11 cellular contexts compared by ENCODE assay signal in genomic region chr5:139470821-139471300, GRCh38. TPM values are rescaled to one million over a fixed set of nuclear protein-coding genes. Genes with fewer than 3 reads are reported as not detected.
DNase-seq lines count a peak whose midpoint lies in the region; ATAC-seq, FAIRE-seq and TF ChIP-seq lines count a peak whose summit lies in the region.
"Had no signal": no experiment of that assay in that cellular context is flagged by ENCODE, and none has a peak within 500 bp of the region (broad histone marks: within the 10 kb centered on the region; RNA-seq: fewer than 3 reads in every experiment).

Gene SMIM33 (plus strand): TSS chr5:139471004. CDS start chr5:139471122, 118 bp downstream.

- H3K36me3 Mint-ChIP-seq in activated naive CD8-positive, alpha-beta T cell treated with anti-CD3 and anti-CD28 coated beads, Interleukin-2, amount 50 U/mL, for 24 hours (ENCODE audit: low read depth), result peaks cover 9% of the 10 kb centered on the region

- no peak within 1 kb of the TSS for H2AFZ ChIP-seq in IMR-90 (replicated peaks; ENCODE audit: low read length, poor library complexity)

- POLR2A ChIA-PET in IMR-90 (lab: Charles Lee; ENCODE audit: unreplicated experiment), result no interaction called here

- no peak within 1 kb of the TSS for H2AK5ac ChIP-seq in IMR-90 (ENCODE audit: low read depth, low read length)

- no peak within 1 kb of the TSS for H3K9ac ChIP-seq in IMR-90 (ENCODE audit: low read depth, low read length)

- H3K27me3 ChIP-seq in IMR-90 (ENCODE audit: control insufficient read depth, insufficient read depth, low read length), result no peaks in the 10 kb centered on the region
- H3K27me3 ChIP-seq in small intestine (ENCODE audit: control insufficient read depth in 2 of 2, insufficient read depth in 2 of 2, low read length in 2 of 2), result no peaks in the 10 kb centered on the region
- H3K27me3 ChIP-seq in brain microvascular endothelial cell (replicated peaks), result no peaks in the 10 kb centered on the region

- H4K8ac ChIP-seq in IMR-90 (ENCODE audit: low read depth in 2 of 2, low read length in 2 of 2), result no peak within 1 kb of the TSS

- no peak within 1 kb of the TSS for H3K18ac ChIP-seq in IMR-90 (ENCODE audit: low read depth, low read length)

- peak within 1 kb of the TSS; percentile 88 for H3K27ac Mint-ChIP-seq in activated naive CD8-positive, alpha-beta T cell treated with anti-CD3 and anti-CD28 coated beads, Interleukin-2, amount 50 U/mL, for 24 hours

- BruUV-seq in IMR-90 (replicated peaks; lab: Mats Ljungman, UMichigan), result no TSS peak

- H3K9me3 Mint-ChIP-seq in activated naive CD8-positive, alpha-beta T cell treated with anti-CD3 and anti-CD28 coated beads, Interleukin-2, amount 50 U/mL, for 24 hours, result no peaks in the 10 kb centered on the region

- no peak within 1 kb of the TSS for H3K14ac ChIP-seq in IMR-90 (replicated peaks; ENCODE audit: low read depth, low read length)

- H3K4me1 ChIP-seq in IMR-90 (ENCODE audit: control insufficient read depth, insufficient read depth, low read length) (peaks cover 27% of the 10 kb centered on the region), small intestine (ENCODE audit: control insufficient read depth in 2 of 2, insufficient read depth in 1 of 2, low read depth in 1 of 2, low read length in 1 of 2) (peaks cover 2% of the 10 kb centered on the region in 2 donors)

- no CpG with 5 or more reads among the region's 9 CpGs for WGBS in IMR-90 (ENCODE audit: extremely low coverage in 2 of 2, insufficient read length in 1 of 2), 2 experiments
- 5 to 25% (median 11%) methylated on average over 9 of the region's 9 CpGs for WGBS in small intestine, 3 donors

- peaks cover 0 to 20% of the 10 kb centered on the region in 2 experiments; a peak in 2 of 4 replicates for H3K79me1 ChIP-seq in IMR-90 (ENCODE audit: low read depth in 1 of 2, low read length in 2 of 2)

- H3K27ac ChIP-seq in IMR-90 (ENCODE audit: insufficient read depth, low read length) (no peak within 1 kb of the TSS), small intestine (ENCODE audit: low read depth in 1 of 2, low read length in 1 of 2) (peak within 1 kb of the TSS in 1 of 2 donors; percentile 82), brain microvascular endothelial cell (no peak within 1 kb of the TSS)
- H3K27ac ChIP-seq: VCaP had no signal

- H3K27me3 Mint-ChIP-seq in activated naive CD8-positive, alpha-beta T cell treated with anti-CD3 and anti-CD28 coated beads, Interleukin-2, amount 50 U/mL, for 24 hours, result no peaks in the 10 kb centered on the region

- peak within 1 kb of the TSS; percentile 63 for H3K4me3 Mint-ChIP-seq in activated naive CD8-positive, alpha-beta T cell treated with anti-CD3 and anti-CD28 coated beads, Interleukin-2, amount 50 U/mL, for 24 hours

- H4K20me1 ChIP-seq in IMR-90 (ENCODE audit: insufficient read depth, low read length), result no peaks in the 10 kb centered on the region; the same call in 1 of the 2 replicates

- no peak for FAIRE-seq in small intestine (lab: Jason Lieb, UNC)

- no peak for TF ChIP-seq POLR2A in IMR-90 (IDR thresholded peaks at IDR 0.05; ENCODE audit: low read depth, low read length)

- TF ChIP-seq CTCF in IMR-90 (conservative IDR thresholded peaks at IDR 0.05; ENCODE audit: low read depth, low read length) (no peak), brain microvascular endothelial cell (IDR thresholded peaks at IDR 0.05; ENCODE audit: low read depth, low read length, missing control alignments) (no peak)

- H2BK120ac ChIP-seq in IMR-90 (ENCODE audit: low read depth, low read length), result no peak within 1 kb of the TSS

- no peak within 1 kb of the TSS for H2BK5ac ChIP-seq in IMR-90 (ENCODE audit: low read depth, low read length, poor library complexity, severe bottlenecking)

- H3K36me3 ChIP-seq in IMR-90 (ENCODE audit: control insufficient read depth, insufficient read depth, low read length), result peaks cover under 1% of the 10 kb centered on the region
- H3K36me3 ChIP-seq in small intestine (ENCODE audit: control insufficient read depth in 2 of 2, insufficient read depth in 2 of 2, low read length in 2 of 2), result no peaks in the 10 kb centered on the region
- H3K36me3 ChIP-seq in brain microvascular endothelial cell (replicated peaks), result peaks cover 7% of the 10 kb centered on the region

- H3K9me1 ChIP-seq in IMR-90 (ENCODE audit: insufficient read depth, low read length), result peaks cover 22% of the 10 kb centered on the region

- peaks cover 61% of the 10 kb centered on the region for H3K4me1 Mint-ChIP-seq in activated naive CD8-positive, alpha-beta T cell treated with anti-CD3 and anti-CD28 coated beads, Interleukin-2, amount 50 U/mL, for 24 hours

- H3K9me3 ChIP-seq in IMR-90 (ENCODE audit: control insufficient read depth, insufficient read depth, low read length) (no peaks in the 10 kb centered on the region), small intestine (ENCODE audit: control insufficient read depth, low read depth) (no peaks in the 10 kb centered on the region)

- intact Hi-C loops in IMR-90 (cut with micrococcal nuclease), result no loop called here

- H4K91ac ChIP-seq in IMR-90 (ENCODE audit: insufficient read depth, low read depth, low read length), result 0 out of 2 replicates have a peak within 1 kb of the TSS, but pooled peaks have one; percentile 6

- no peak within 1 kb of the TSS for H3K4ac ChIP-seq in IMR-90 (ENCODE audit: low read depth, low read length)

- no peak within 1 kb of the TSS for H3K4me3 ChIP-seq in IMR-90 (ENCODE audit: insufficient read depth, low read depth, low read length)
- H3K4me3 ChIP-seq in small intestine (ENCODE audit: low read depth in 1 of 2, low read length in 2 of 2), result peak within 1 kb of the TSS in 1 of 2 donors; percentile 17
- H3K4me3 ChIP-seq in brain microvascular endothelial cell (ENCODE audit: low read depth, low read length), result no peak within 1 kb of the TSS

- in situ Hi-C loops in IMR-90 (cut with MboI; ENCODE audit: low sequenced_read_pairs), result no loop called here
- in situ Hi-C loops in brain microvascular endothelial cell (cut with HindIII; ENCODE audit: low pct_ligation_motif_present, low sequenced_read_pairs), result no loop called here

- H2BK15ac ChIP-seq in IMR-90 (ENCODE audit: low read depth, low read length), result no peak within 1 kb of the TSS

- no peak within 1 kb of the TSS for H4K5ac ChIP-seq in IMR-90 (ENCODE audit: low read depth, low read length)

- no peak within 1 kb of the TSS for H3K56ac ChIP-seq in IMR-90 (ENCODE audit: extremely low read depth, insufficient read depth, low read length)

- dilution Hi-C loops in IMR-90 (cut with HindIII; ENCODE audit: low sequenced_read_pairs, unreplicated experiment), result no loop called here

- H2AK9ac ChIP-seq in IMR-90 (replicated peaks; ENCODE audit: low read depth, low read length, poor library complexity), result peak within 1 kb of the TSS; percentile 47

- no peak within 1 kb of the TSS for H2BK20ac ChIP-seq in IMR-90 (ENCODE audit: low read depth, low read length)

- DNase-seq in IMR-90 (no peak), T-helper 2 cell (peak in 3 of 5 experiments; percentile 21 to 71 (median 46)), small intestine (peak; percentile 68), brain microvascular endothelial cell (no peak), NCI-H82 (lab: John Stamatoyannopoulos, UW) (no peak), anterior cingulate cortex (lab: John Stamatoyannopoulos, UW) (no peak)
- peak; percentile 34 for DNase-seq in activated naive CD8-positive, alpha-beta T cell treated with anti-CD3 and anti-CD28 coated beads, Interleukin-2, amount 50 U/mL, for 24 hours
- DNase-seq: NCI-H2171 had no signal

- no peak within 1 kb of the TSS for H3K4me2 ChIP-seq in IMR-90 (ENCODE audit: low read depth, low read length)

- CTCF ChIA-PET in IMR-90 (lab: Yijun Ruan, JAX), result no interaction called here

- ATAC-seq in IMR-90 (ENCODE audit: low read depth), result no peak
- ATAC-seq in activated naive CD8-positive, alpha-beta T cell treated with anti-CD3 and anti-CD28 coated beads, Interleukin-2, amount 50 U/mL, for 24 hours, result peak; percentile 56
- no peak for ATAC-seq in GM21360 (IDR thresholded peaks at IDR 0.05; ENCODE audit: unreplicated experiment)

- no peak within 1 kb of the TSS for H3K23ac ChIP-seq in IMR-90 (ENCODE audit: low read depth, low read length)

- no peak for TF ChIP-seq RAD21 in IMR-90 (IDR thresholded peaks at IDR 0.05; ENCODE audit: low read length)

TF ChIP-seq in IMR-90, 13 proteins besides CTCF, POLR2A, EP300 and RAD21:
- TF ChIP-seq NFE2L2 (IDR thresholded peaks at IDR 0.05; ENCODE audit: low read depth, low read length), result no peak
TF ChIP-seq in IMR-90: peak in this region for 0.

RNA-seq across cellular contexts. Expression of gene SMIM33, which starts in this region (rescaled TPM):
- not detected in 2 replicates for total RNA-seq in IMR-90 (2012; rRNA removed)
- not detected in 2 replicates for polyA plus RNA-seq in IMR-90 (2012; rRNA removed)
- polyA plus RNA-seq in IMR-90 (2012; cell fraction: cytosol; rRNA removed), result not detected in 2 replicates
- not detected in 2 replicates for polyA plus RNA-seq in IMR-90 (2012; cell fraction: nucleus; rRNA removed; ENCODE audit: low replicate concordance)
- polyA plus RNA-seq in small intestine, result 1 to 10 TPM in 1 of 3 donors, under 1 TPM in 1, not detected in 1; 0.45 to 1.9 TPM
- total RNA-seq: renal cortical epithelial cell had no signal

Comparison
In these comparisons a context has a peak if more than half of its experiments do, and no peak if none do; other contexts are left out.
1. DNase-seq: peak in T-helper 2 cell (3 of 5), activated naive CD8-positive, alpha-beta T cell treated with anti-CD3 and anti-CD28 coated beads, Interleukin-2, amount 50 U/mL, for 24 hours (single experiment) and small intestine (single experiment); none in IMR-90 (single experiment), brain microvascular endothelial cell (single experiment), NCI-H82 (single experiment) and anterior cingulate cortex (0 of 58).